8 cellular contexts compared by ENCODE assay signal in genomic region chr19:58009666-58010301, GRCh38. TPM values are rescaled to one million over a fixed set of nuclear protein-coding genes. Genes with fewer than 3 reads are reported as not detected.
DNase-seq lines count a peak whose midpoint lies in the region; ATAC-seq and TF ChIP-seq lines count a peak whose summit lies in the region.

No MANE protein-coding gene starts in this region.

- H4K20me1 ChIP-seq in Karpas-422 (ENCODE audit: insufficient read depth, low read depth, low read length) = no peaks in the 10 kb centered on the region

- H3K27ac ChIP-seq in VCaP = peak overlapping the region; percentile 89
- H3K27ac ChIP-seq in Karpas-422 (ENCODE audit: low read length) = no peak overlapping the region

- H3K9me2 ChIP-seq in Karpas-422 (replicated peaks; ENCODE audit: insufficient read depth, low read length) = no peaks in the 10 kb centered on the region

- ATAC-seq in HG03175 (IDR thresholded peaks at IDR 0.05; ENCODE audit: unreplicated experiment) = no peak

- no peaks in the 10 kb centered on the region for H3K79me2 ChIP-seq in Karpas-422 (ENCODE audit: low read length)

- no peaks in the 10 kb centered on the region for H3K27me3 ChIP-seq in Karpas-422 (ENCODE audit: low read length)

- no peaks in the 10 kb centered on the region for H3K4me1 ChIP-seq in Karpas-422 (ENCODE audit: low read length)

- no peak overlapping the region for H3K4me2 ChIP-seq in Karpas-422 (ENCODE audit: low read depth, low read length, poor library complexity, severe bottlenecking)

- H2AFZ ChIP-seq in Karpas-422 (ENCODE audit: low read length) = no peak overlapping the region

- H3K9ac ChIP-seq in Karpas-422 (ENCODE audit: low read length) = no peak overlapping the region

- H3K36me3 ChIP-seq in Karpas-422 (ENCODE audit: insufficient read depth, low read length) = no peaks in the 10 kb centered on the region

- H3K4me3 ChIP-seq in Karpas-422 (ENCODE audit: low read length) = no peak overlapping the region

- peak; percentile 90 for DNase-seq in GM10266 (ENCODE audit: extremely low spot score)
- peak; percentile 70 for DNase-seq in NCI-H1092 (lab: John Stamatoyannopoulos, UW)
- peak; percentile 54 for DNase-seq in central memory CD4-positive, alpha-beta T cell
- peak; percentile 87 for DNase-seq in iPS-NIHi7 (ENCODE audit: extremely low spot score)
- peak; percentile 44 for DNase-seq in smooth muscle cell of the brain vasculature (ENCODE audit: low read depth, low spot score)
- no peak for DNase-seq in Karpas-422

- peaks cover 26% of the 10 kb centered on the region for H3K9me3 ChIP-seq in Karpas-422 (ENCODE audit: low read length)

- no peak for TF ChIP-seq CTCF in GM10266 (IDR thresholded peaks at IDR 0.05; ENCODE audit: control insufficient read depth, insufficient read depth, low read depth, missing control alignments)
- no peak for TF ChIP-seq CTCF in VCaP (conservative IDR thresholded peaks at IDR 0.05)

RNA-seq across cellular contexts. Expression of gene ZNF606, which starts 7.2 kb away (rescaled TPM):
- 7.8 and 10.8 TPM in 2 replicates for total RNA-seq in Karpas-422 (2014; rRNA removed; shearing (Covaris generic); ENCODE audit: low replicate concordance)

RNA-seq across cellular contexts. Expression of gene ZSCAN1, which starts 24.0 kb away (rescaled TPM):
- total RNA-seq in Karpas-422 (2014; rRNA removed; shearing (Covaris generic); ENCODE audit: low replicate concordance) = not detected in 2 replicates

RNA-seq across cellular contexts. Expression of gene C19orf18, which starts 35.5 kb away (rescaled TPM):
- total RNA-seq in Karpas-422 (2014; rRNA removed; shearing (Covaris generic); ENCODE audit: low replicate concordance) = 0.56 and 1.4 TPM in 2 replicates

RNA-seq across cellular contexts. Expression of gene ZNF135, which starts 49.3 kb away (rescaled TPM):
- not detected in 2 replicates for total RNA-seq in Karpas-422 (2014; rRNA removed; shearing (Covaris generic); ENCODE audit: low replicate concordance)
